In genomic region chr12:68639396-68639767, GRCh38 we compare ENCODE assay signal across 16 cellular contexts. TPM values are rescaled to one million over a fixed set of nuclear protein-coding genes. Genes with fewer than 3 reads are reported as not detected.
DNase-seq lines count a peak whose midpoint lies in the region; ATAC-seq, FAIRE-seq and TF ChIP-seq lines count a peak whose summit lies in the region.
"Had no signal": no experiment of that assay in that cellular context is flagged by ENCODE, and none has a peak within 500 bp of the region (broad histone marks: within the 10 kb centered on the region; RNA-seq: fewer than 3 reads in every experiment).

No MANE protein-coding gene starts in this region.

- H3K4me1 ChIP-seq in BLaER1 treated with 17β-estradiol and CSF1 and Interleukin-3, amounts not matched to agents 10 nM and 100 nM: peaks cover 60 to 86% (median 71%) of the 10 kb centered on the region in 10 experiments
- H3K4me1 ChIP-seq: foreskin keratinocyte had no signal

- H3K4me3 ChIP-seq in BLaER1 treated with 17β-estradiol and CSF1 and Interleukin-3, amounts not matched to agents 10 nM and 100 nM: no peak overlapping the region
- H3K4me3 ChIP-seq: adrenal gland, left ventricle myocardium inferior, right lobe of liver, SJSA1, upper lobe of left lung had no signal

- TF ChIP-seq CTCF in activated B cell treated with CpG ODN at 0.5 μM for 24 hours (IDR thresholded peaks at IDR 0.05): no peak

- intact Hi-C loops in activated B cell treated with CpG ODN at 0.5 μM for 24 hours (cut with micrococcal nuclease): no loop called here

- peak; percentile 57 for FAIRE-seq in GM12891 (lab: Jason Lieb, UNC)

- POLR2A ChIA-PET in activated B cell treated with CpG ODN at 0.5 μM for 24 hours (lab: Charles Lee): interaction anchor here (0.6 to 1.3 kb wide), 3 partner anchors 14 to 29 kb away, joined by 3 to 7 read pairs (median 5); partner anchors contain the start of gene RAP1B

- H3K27ac Mint-ChIP-seq in activated B cell treated with CpG ODN at 0.5 μM for 24 hours: peak overlapping the region; percentile 72
- H3K27ac Mint-ChIP-seq in naive B cell: peak overlapping the region in 5 of 6 donors; percentile 11 to 91 (median 53)

- DNase-seq in GM12891 (ENCODE audit: insufficient read length, low spot score) (no peak), activated B cell treated with CpG ODN at 0.5 μM for 24 hours (no peak), naive B cell (no peak), DMS79 (lab: John Stamatoyannopoulos, UW) (no peak), A172 (ENCODE audit: low spot score) (no peak), NCI-H524 treated with DMSO at 0.1 percent for 48 hours (lab: John Stamatoyannopoulos, UW) (no peak)
- DNase-seq: adrenal gland; foreskin keratinocyte; H7; left ventricle myocardium inferior; MV-4-11; right lobe of liver; stimulated activated CD4-positive, alpha-beta T cell treated with anti-CD3 and anti-CD28 coated beads, Interleukin-2, amount 100 ng/mL, for 24 hours; upper lobe of left lung had no signal

- H3K9me3 ChIP-seq in BLaER1 treated with 17β-estradiol and CSF1 and Interleukin-3, amounts not matched to agents 10 nM and 100 nM (replicated peaks in 1 of 11): no peaks in the 10 kb centered on the region
- H3K9me3 ChIP-seq: adrenal gland, left ventricle myocardium inferior, right lobe of liver, SJSA1, upper lobe of left lung had no signal

- no peaks in the 10 kb centered on the region for H3K9me3 Mint-ChIP-seq in activated B cell treated with CpG ODN at 0.5 μM for 24 hours
- no peaks in the 10 kb centered on the region for H3K9me3 Mint-ChIP-seq in naive B cell

- H3K4me1 Mint-ChIP-seq in activated B cell treated with CpG ODN at 0.5 μM for 24 hours: peaks cover 86% of the 10 kb centered on the region
- peaks cover 35 to 91% (median 72%) of the 10 kb centered on the region in 3 donors for H3K4me1 Mint-ChIP-seq in naive B cell

- H3K4me3 Mint-ChIP-seq in activated B cell treated with CpG ODN at 0.5 μM for 24 hours (no peak overlapping the region), naive B cell (peak overlapping the region in 2 of 8 donors; percentile 56 to 61)

- no peak for TF ChIP-seq POLR2A in GM12891 (IDR thresholded peaks at IDR 0.05; ENCODE audit: low read depth, low read length)

- peak overlapping the region in 2 of 11 experiments; percentile 17 to 34; a peak in 2 of 22 replicates for H3K9ac ChIP-seq in BLaER1 treated with 17β-estradiol and CSF1 and Interleukin-3, amounts not matched to agents 10 nM and 100 nM

- H3K27ac ChIP-seq in BLaER1 treated with 17β-estradiol and CSF1 and Interleukin-3, amounts not matched to agents 10 nM and 100 nM: peak overlapping the region in 3 of 11 experiments; percentile 10 to 27 (median 18); a peak in 2 of 22 replicates
- H3K27ac ChIP-seq: adrenal gland, foreskin keratinocyte, left ventricle myocardium inferior, right lobe of liver, SJSA1, upper lobe of left lung had no signal

- H3K36me3 Mint-ChIP-seq in activated B cell treated with CpG ODN at 0.5 μM for 24 hours (ENCODE audit: low read depth) (peaks cover 17% of the 10 kb centered on the region), naive B cell (peaks cover 0 to 6% of the 10 kb centered on the region in 2 donors)

- H3K27me3 ChIP-seq in BLaER1 treated with 17β-estradiol and CSF1 and Interleukin-3, amounts not matched to agents 10 nM and 100 nM: no peaks in the 10 kb centered on the region
- H3K27me3 ChIP-seq: adrenal gland, foreskin keratinocyte, right lobe of liver, SJSA1, upper lobe of left lung had no signal

- CTCF ChIA-PET in activated B cell treated with CpG ODN at 0.5 μM for 24 hours (lab: Charles Lee): no interaction called here

- no peak for ATAC-seq in activated B cell treated with CpG ODN at 0.5 μM for 24 hours (ENCODE audit: low read depth)
- no peak for ATAC-seq in naive B cell (ENCODE audit: low read depth in 2 of 2)
- ATAC-seq: foreskin keratinocyte, right lobe of liver had no signal

- H3K36me3 ChIP-seq in BLaER1 treated with 17β-estradiol and CSF1 and Interleukin-3, amounts not matched to agents 10 nM and 100 nM: peaks cover 12 to 67% (median 33%) of the 10 kb centered on the region in 11 experiments
- H3K36me3 ChIP-seq: adrenal gland, left ventricle myocardium inferior, right lobe of liver had no signal

- peak overlapping the region; percentile 31 to 80 (median 65); a peak in 21 of 22 replicates for H3K4me2 ChIP-seq in BLaER1 treated with 17β-estradiol and CSF1 and Interleukin-3, amounts not matched to agents 10 nM and 100 nM

- H3K27me3 Mint-ChIP-seq in activated B cell treated with CpG ODN at 0.5 μM for 24 hours (no peaks in the 10 kb centered on the region), naive B cell (no peaks in the 10 kb centered on the region)

- H4K20me1 ChIP-seq in BLaER1 treated with 17β-estradiol and CSF1 and Interleukin-3, amounts not matched to agents 10 nM and 100 nM: peaks cover 76 to 100% (median 98%) of the 10 kb centered on the region in 11 experiments

TF ChIP-seq in GM12891, 5 proteins besides CTCF, POLR2A, EP300 and RAD21:
- TF ChIP-seq SPI1 (IDR thresholded peaks at IDR 0.05; ENCODE audit: low read depth, low read length) (no peak), POU2F2 (IDR thresholded peaks at IDR 0.05; ENCODE audit: low read depth, low read length) (no peak), TAF1 (IDR thresholded peaks at IDR 0.05; ENCODE audit: low read depth, low read length) (no peak), POLR2AphosphoS5 (IDR thresholded peaks at IDR 0.05; ENCODE audit: low read depth, low read length) (no peak), PAX5 (IDR thresholded peaks at IDR 0.05; ENCODE audit: insufficient read depth, low read length, severe bottlenecking) (no peak)

RNA-seq across cellular contexts. Expression of gene RAP1B, which starts 28.7 kb away (rescaled TPM):
- 75.0 TPM for polyA plus RNA-seq in GM12891 (2012; ENCODE audit: low read depth, missing spikeins)
- 136 and 142 TPM in 2 replicates for total RNA-seq in activated B cell treated with CpG ODN at 0.5 μM for 24 hours
- polyA plus RNA-seq in naive B cell (ENCODE audit: low read depth in 6 of 6): 100 to 1,000 TPM; 311 to 473 (median 344) TPM
- 366 and 414 TPM in 2 replicates for total RNA-seq in A172 (2014; rRNA removed; shearing (Covaris generic))

RNA-seq across cellular contexts. Expression of gene NUP107, which starts 47.4 kb away (rescaled TPM):
- 33.3 TPM for polyA plus RNA-seq in GM12891 (2012; ENCODE audit: low read depth, missing spikeins)
- total RNA-seq in activated B cell treated with CpG ODN at 0.5 μM for 24 hours: 75.0 and 90.8 TPM in 2 replicates
- 10 to 100 TPM; 21.5 to 42.2 (median 34.6) TPM for polyA plus RNA-seq in naive B cell (ENCODE audit: low read depth in 6 of 6)
- total RNA-seq in A172 (2014; rRNA removed; shearing (Covaris generic)): 62.9 and 98.5 TPM in 2 replicates
